ENCODE assay signal across 10 cellular contexts in the genomic region with DNA sequence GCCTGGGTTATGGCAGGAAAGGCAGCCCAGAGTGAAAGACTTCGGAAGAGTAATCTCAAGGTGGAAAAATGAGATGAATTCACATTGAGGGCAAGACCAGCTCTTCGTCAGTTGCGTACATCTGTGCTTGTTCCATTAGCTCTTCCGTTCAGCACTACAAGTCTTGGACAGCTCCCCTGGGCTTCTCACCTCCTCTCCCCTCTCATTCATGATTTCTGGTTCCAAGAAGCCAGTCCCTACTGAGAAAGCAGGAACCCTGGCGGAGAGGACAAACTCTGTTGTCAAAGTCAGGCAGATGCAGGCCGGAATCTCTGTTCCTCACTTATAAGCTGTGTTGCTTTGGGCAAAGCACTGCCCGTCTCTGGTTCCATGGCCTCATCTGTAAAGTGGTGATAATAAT.
A peak's percentile ranks its signal among the peaks of the same experiment; 100 is the strongest.
DNase-seq lines count a peak whose midpoint lies in the region; ATAC-seq, FAIRE-seq and TF ChIP-seq lines count a peak whose summit lies in the region.
"Had no signal": no experiment of that assay in that cellular context is flagged by ENCODE, and none has a peak within 500 bp of the region (broad histone marks: within the 10 kb centered on the region; RNA-seq: fewer than 3 reads in every experiment).

No MANE protein-coding gene starts in this region.

- no peak for ATAC-seq in GM21717 (IDR thresholded peaks at IDR 0.05; ENCODE audit: unreplicated experiment)
- ATAC-seq in HG02763 (IDR thresholded peaks at IDR 0.05; ENCODE audit: unreplicated experiment), result no peak
- ATAC-seq: natural killer cell had no signal

- DNase-seq in Caki2 (ENCODE audit: low read depth) (peak; percentile 26), HTR-8/SVneo (ENCODE audit: insufficient read length, low spot score) (peak; percentile 28), amniotic epithelial cell (ENCODE audit: low read depth) (peak; percentile 51), islet precursor cell (peak; percentile 76), GM10248 (ENCODE audit: extremely low spot score) (no peak), globus pallidus (ENCODE audit: low spot score) (no peak)
- DNase-seq: natural killer cell, NCI-H1417 treated with DMSO at 0.1 percent for 48 hours had no signal

- CTCF ChIA-PET in GM10248 (lab: Yijun Ruan, JAX), result no interaction called here

- TF ChIP-seq CTCF in GM10248 (IDR thresholded peaks at IDR 0.05; ENCODE audit: control extremely low read depth, extremely low read depth, low read depth, missing control alignments), result no peak

- in situ Hi-C loops in Caki2 (cut with HindIII; ENCODE audit: low pct_unique_long_range_greater_than_20kb, low sequenced_read_pairs), result no loop called here

- POLR2A ChIA-PET in GM10248 (lab: Yijun Ruan, JAX), result no interaction called here

- FAIRE-seq in HTR-8/SVneo (lab: Jason Lieb, UNC), result no peak

Comparison
In these comparisons a context has a peak if more than half of its experiments do, and no peak if none do; other contexts are left out.
1. DNase-seq: peak in Caki2 (single experiment), HTR-8/SVneo (single experiment), amniotic epithelial cell (single experiment) and islet precursor cell (single experiment); none in GM10248 (single experiment) and globus pallidus (single experiment).